13 cellular contexts compared by ENCODE assay signal in genomic region chr11:117011541-117011908, GRCh38.
DNase-seq lines count a peak whose midpoint lies in the region; ATAC-seq and TF ChIP-seq lines count a peak whose summit lies in the region.
"Had no signal": no experiment of that assay in that cellular context is flagged by ENCODE, and none has a peak within 500 bp of the region (broad histone marks: within the 10 kb centered on the region; RNA-seq: fewer than 3 reads in every experiment).

No MANE protein-coding gene starts in this region.

- no peaks in the 10 kb centered on the region for H3K27me3 ChIP-seq in tibial nerve

- H3K27ac ChIP-seq in epithelial cell of prostate (peak overlapping the region; percentile 66), tibial nerve (peak overlapping the region in 3 of 4 donors; percentile 15 to 72 (median 20))
- H3K27ac ChIP-seq: C4-2B had no signal

- H3K27ac Mint-ChIP-seq in WTC11: peak overlapping the region; percentile 50; the same call in 1 of the 2 replicates
- H3K27ac Mint-ChIP-seq: dendritic cell treated with granulocyte-macrophage colony-stimulating factor and Interleukin-4, amounts not matched to agents 40 ng/mL and 50 ng/mL, for 4 days; memory B cell had no signal

- H3K27me3 Mint-ChIP-seq in WTC11 (ENCODE audit: low read depth): no peaks in the 10 kb centered on the region
- H3K27me3 Mint-ChIP-seq: dendritic cell treated with granulocyte-macrophage colony-stimulating factor and Interleukin-4, amounts not matched to agents 40 ng/mL and 50 ng/mL, for 4 days; memory B cell had no signal

- no peak overlapping the region for H3K4me3 ChIP-seq in tibial nerve

- POLR2A ChIA-PET in WTC11 (lab: Charles Lee): interaction anchor here (0.9 to 1.2 kb wide), 2 partner anchors 13 to 82 kb away, joined by 3 to 4 read pairs; no protein-coding TSS in a partner anchor

- DNase-seq in stimulated activated CD4-positive, alpha-beta T cell treated with anti-CD3 and anti-CD28 coated beads, Interleukin-1b, Interleukin-23, amount 100 ng/mL, for 48 hours: peak; percentile 51
- DNase-seq in stimulated activated CD4-positive, alpha-beta T cell treated with anti-CD3 and anti-CD28 coated beads, Interleukin-4, amount 100 ng/mL, for 24 hours: no peak
- DNase-seq in WTC11 (ENCODE audit: low spot score): no peak
- DNase-seq in epithelial cell of prostate (ENCODE audit: low read depth, low spot score): peak; percentile 34
- DNase-seq in tibial nerve (ENCODE audit: low spot score in 2 of 2): no peak
- DNase-seq in NCI-H226: no peak
- DNase-seq in NCI-H1436 (lab: John Stamatoyannopoulos, UW): no peak
- DNase-seq in head of caudate nucleus: no peak
- DNase-seq: activated effector memory CD4-positive, alpha-beta T cell treated with Interleukin-2 at 50 U/mL for 16 hours; NCI-H2081 had no signal

- no peaks in the 10 kb centered on the region for H3K36me3 ChIP-seq in tibial nerve

- intact Hi-C loops in head of caudate nucleus (cut with DNase I): no loop called here

- no peak for TF ChIP-seq CTCF in WTC11 (IDR thresholded peaks at IDR 0.05)
- no peak for TF ChIP-seq CTCF in tibial nerve (IDR thresholded peaks at IDR 0.05)

- TF ChIP-seq EP300 in tibial nerve (IDR thresholded peaks at IDR 0.05): no peak

- CTCF ChIA-PET in WTC11 (lab: Charles Lee): interaction anchor here (1.7 kb wide), 1 partner anchor 131 kb away, joined by 4 read pairs; no protein-coding TSS in a partner anchor

- peaks cover 17% of the 10 kb centered on the region for H3K4me1 Mint-ChIP-seq in WTC11

- H3K4me1 ChIP-seq in tibial nerve: peaks cover 0 to 33% (median 6%) of the 10 kb centered on the region in 4 donors

- H3K9me3 Mint-ChIP-seq in WTC11: no peaks in the 10 kb centered on the region
- H3K9me3 Mint-ChIP-seq: dendritic cell treated with granulocyte-macrophage colony-stimulating factor and Interleukin-4, amounts not matched to agents 40 ng/mL and 50 ng/mL, for 4 days; memory B cell had no signal

- 90 to 92% methylated on average over 3 of the region's 3 CpGs for WGBS in tibial nerve, 2 donors

- TF ChIP-seq POLR2A in tibial nerve (IDR thresholded peaks at IDR 0.05): no peak

- ATAC-seq in WTC11: no peak

- no peak overlapping the region for H3K4me3 Mint-ChIP-seq in WTC11
- H3K4me3 Mint-ChIP-seq: dendritic cell treated with granulocyte-macrophage colony-stimulating factor and Interleukin-4, amounts not matched to agents 40 ng/mL and 50 ng/mL, for 4 days; memory B cell had no signal

- peaks cover 0 to under 1% (median 0%) of the 10 kb centered on the region in 4 donors for H3K9me3 ChIP-seq in tibial nerve

- no peaks in the 10 kb centered on the region for H3K36me3 Mint-ChIP-seq in WTC11

TF ChIP-seq in WTC11, 78 proteins besides CTCF, POLR2A, EP300 and RAD21:
- TF ChIP-seq ZNF121 (CRISPR knock-in tag; IDR thresholded peaks at IDR 0.05) (peak; percentile 66; the same call in 1 of the 2 replicates), STAT6 (CRISPR knock-in tag; conservative IDR thresholded peaks at IDR 0.05; ENCODE audit: low read depth) (no peak)
TF ChIP-seq in WTC11: peak in this region for 1.

Comparison
In these comparisons a context has a peak if more than half of its experiments do, and no peak if none do; other contexts are left out.
1. DNase-seq: peak in stimulated activated CD4-positive, alpha-beta T cell treated with anti-CD3 and anti-CD28 coated beads, Interleukin-1b, Interleukin-23, amount 100 ng/mL, for 48 hours (single experiment) and epithelial cell of prostate (single experiment); none in stimulated activated CD4-positive, alpha-beta T cell treated with anti-CD3 and anti-CD28 coated beads, Interleukin-4, amount 100 ng/mL, for 24 hours (single experiment), WTC11 (single experiment), tibial nerve (0 of 2), NCI-H226 (single experiment), NCI-H1436 (single experiment) and head of caudate nucleus (0 of 42).